In genomic region chr4:101304916-101305315, GRCh38 we compare ENCODE assay signal across 1 cellular context.
TF ChIP-seq lines count a peak whose summit lies in the region.

No MANE protein-coding gene starts in this region.

TF ChIP-seq in GM12878, 131 proteins besides CTCF, POLR2A, EP300 and RAD21 (continued from another document):
- TF ChIP-seq MYC (IDR thresholded peaks at IDR 0.05; ENCODE audit: insufficient read depth, insufficient read length, insufficient replicate concordance, low read length, severe bottlenecking): no peak
